25 cellular contexts compared by ENCODE assay signal in the genomic region with DNA sequence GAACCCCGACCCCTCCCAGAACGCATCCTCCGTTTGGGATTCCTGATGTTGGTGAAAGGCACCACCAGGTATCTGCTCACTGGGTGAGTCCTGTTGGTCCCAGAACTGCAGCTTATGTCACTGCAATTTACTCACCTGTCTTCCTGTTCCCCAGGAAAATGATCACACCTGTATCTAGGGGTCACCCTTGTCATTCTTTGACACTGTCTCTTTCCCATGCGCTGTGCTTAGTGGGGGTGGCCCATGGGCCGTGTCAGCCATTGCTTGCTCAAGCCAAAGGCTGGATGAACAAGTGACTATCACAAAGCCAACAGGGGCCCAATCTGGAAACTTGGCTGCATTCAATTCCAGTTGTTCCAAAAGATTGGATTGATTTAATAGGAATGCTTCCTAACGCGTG.
"Had no signal": no experiment of that assay in that cellular context is flagged by ENCODE, and none has a peak within 500 bp of the region (broad histone marks: within the 10 kb centered on the region; RNA-seq: fewer than 3 reads in every experiment).

No MANE protein-coding gene starts in this region.

- H3K4me3 ChIP-seq: cardiac muscle cell, SK-N-MC had no signal

- FAIRE-seq: astrocyte had no signal

- H3K27me3 ChIP-seq: cardiac muscle cell had no signal

- DNase-seq: activated CD4-positive, alpha-beta memory T cell treated with anti-CD3 and anti-CD28 coated beads, Interleukin-2, amount 10 ng/mL, durations not matched to agents 7 days and 5 days; activated CD4-positive, alpha-beta T cell treated with anti-CD3 and anti-CD28 coated beads for 36 hours; activated CD4-positive, alpha-beta T cell treated with anti-CD3 and anti-CD28 coated beads, Interleukin-2, amount 50 U/mL, for 1 hour; activated gamma-delta T cell; activated naive CD4-positive, alpha-beta T cell treated with anti-CD3 and anti-CD28 coated beads for 36 hours; activated T-cell treated with anti-CD3 and anti-CD28 coated beads for 4 hours; activated T-cell treated with anti-CD3 and anti-CD28 coated beads, Interleukin-2, amount 50 U/mL, for 48 hours; amygdala; Kasumi-1; KBM-7; NCI-H1105 treated with DMSO at 0.1 percent for 48 hours; NCI-H1436 treated with DMSO at 0.1 percent for 48 hours; NCI-H187; NCI-H2081; NCI-H446 treated with DMSO at 0.1 percent for 48 hours; NCI-H526; NCI-H82; T-cell; T-helper 2 cell; WERI-Rb-1 had no signal

- H3K27ac ChIP-seq: cardiac muscle cell, SK-N-MC, WERI-Rb-1 had no signal

- ATAC-seq: activated CD4-positive, alpha-beta T cell treated with anti-CD3 and anti-CD28 coated beads for 36 hours; activated T-helper 17 cell treated with anti-CD3 and anti-CD28 coated beads, Interleukin-2, amount 50 U/mL, for 72 hours; Right ventricle myocardium inferior had no signal

- H3K36me3 ChIP-seq: cardiac muscle cell, WERI-Rb-1 had no signal
